In the genomic region with DNA sequence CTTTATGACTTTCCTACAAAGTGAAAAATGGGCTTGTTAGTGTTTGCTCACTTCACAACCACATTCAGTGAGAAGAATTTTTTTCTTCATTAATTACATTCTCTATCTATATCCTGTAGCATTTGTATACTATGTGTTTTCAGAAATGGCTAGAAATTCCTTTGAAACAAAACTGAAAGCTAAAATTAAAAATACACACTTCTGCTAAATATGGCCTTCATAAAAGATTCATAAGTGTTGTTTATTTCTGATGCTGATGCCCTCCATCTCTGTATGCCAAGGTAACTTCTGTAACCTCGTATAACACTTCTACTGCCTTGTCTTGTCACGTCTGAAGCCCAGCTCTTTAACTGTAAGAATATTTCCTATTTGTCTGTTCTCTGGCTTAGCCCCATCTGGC, we compare ENCODE assay signal across 13 cellular contexts. TPM values are rescaled to one million over a fixed set of nuclear protein-coding genes. Genes with fewer than 3 reads are reported as not detected.
DNase-seq lines count a peak whose midpoint lies in the region; ATAC-seq and TF ChIP-seq lines count a peak whose summit lies in the region.
"Had no signal": no experiment of that assay in that cellular context is flagged by ENCODE, and none has a peak within 500 bp of the region (broad histone marks: within the 10 kb centered on the region; RNA-seq: fewer than 3 reads in every experiment).

No MANE protein-coding gene starts in this region.

- H3K4me3 Mint-ChIP-seq in stimulated activated naive CD8-positive, alpha-beta T cell treated with anti-CD3 and anti-CD28 coated beads, Interleukin-15, Interleukin-2, amounts not matched to agents 100 ng/mL and 50 ng/mL, for 24 hours, result no peak overlapping the region
- no peak overlapping the region for H3K4me3 Mint-ChIP-seq in stimulated activated naive CD8-positive, alpha-beta T cell treated with anti-CD3 and anti-CD28 coated beads, Interleukin-15, amount 100 ng/mL, for 72 hours
- H3K4me3 Mint-ChIP-seq in activated B cell treated with CpG ODN at 0.5 μM for 24 hours (peak overlapping the region; percentile 5), type B pancreatic cell (no peak overlapping the region)

- peak overlapping the region; percentile 48; the same call in 1 of the 2 replicates for H2AFZ ChIP-seq in Karpas-422 (ENCODE audit: low read length)

- peaks cover 12% of the 10 kb centered on the region for H3K27me3 Mint-ChIP-seq in stimulated activated naive CD8-positive, alpha-beta T cell treated with anti-CD3 and anti-CD28 coated beads, Interleukin-15, Interleukin-2, amounts not matched to agents 100 ng/mL and 50 ng/mL, for 24 hours
- H3K27me3 Mint-ChIP-seq in stimulated activated naive CD8-positive, alpha-beta T cell treated with anti-CD3 and anti-CD28 coated beads, Interleukin-15, amount 100 ng/mL, for 72 hours, result peaks cover 40% of the 10 kb centered on the region
- H3K27me3 Mint-ChIP-seq in activated B cell treated with CpG ODN at 0.5 μM for 24 hours, result no peaks in the 10 kb centered on the region
- no peaks in the 10 kb centered on the region for H3K27me3 Mint-ChIP-seq in type B pancreatic cell
- H3K27me3 Mint-ChIP-seq: CD4-positive, CD25-positive, alpha-beta regulatory T cell had no signal

- no peaks in the 10 kb centered on the region for H4K20me1 ChIP-seq in Karpas-422 (ENCODE audit: insufficient read depth, low read depth, low read length)

- intact Hi-C loops in activated B cell treated with CpG ODN at 0.5 μM for 24 hours (cut with micrococcal nuclease) (no loop called here), upper lobe of right lung (cut with DNase I) (no loop called here)

- no peak overlapping the region for H3K4me3 ChIP-seq in Karpas-422 (ENCODE audit: low read length)
- no peak overlapping the region for H3K4me3 ChIP-seq in upper lobe of right lung
- H3K4me3 ChIP-seq in BE2C (ENCODE audit: low read depth, low read length), result no peak overlapping the region

- no peaks in the 10 kb centered on the region for H3K36me3 Mint-ChIP-seq in stimulated activated naive CD8-positive, alpha-beta T cell treated with anti-CD3 and anti-CD28 coated beads, Interleukin-15, Interleukin-2, amounts not matched to agents 100 ng/mL and 50 ng/mL, for 24 hours (ENCODE audit: low read depth)
- no peaks in the 10 kb centered on the region for H3K36me3 Mint-ChIP-seq in activated B cell treated with CpG ODN at 0.5 μM for 24 hours (ENCODE audit: low read depth)
- H3K36me3 Mint-ChIP-seq in type B pancreatic cell, result no peaks in the 10 kb centered on the region
- H3K36me3 Mint-ChIP-seq: CD4-positive, CD25-positive, alpha-beta regulatory T cell had no signal

- H3K4me1 ChIP-seq in Karpas-422 (ENCODE audit: low read length) (peaks cover 62% of the 10 kb centered on the region), upper lobe of right lung (no peaks in the 10 kb centered on the region), BE2C (peaks cover 2% of the 10 kb centered on the region; the same call in 1 of the 2 replicates)

- H3K9me3 Mint-ChIP-seq in stimulated activated naive CD8-positive, alpha-beta T cell treated with anti-CD3 and anti-CD28 coated beads, Interleukin-15, Interleukin-2, amounts not matched to agents 100 ng/mL and 50 ng/mL, for 24 hours, result no peaks in the 10 kb centered on the region
- no peaks in the 10 kb centered on the region for H3K9me3 Mint-ChIP-seq in stimulated activated naive CD8-positive, alpha-beta T cell treated with anti-CD3 and anti-CD28 coated beads, Interleukin-15, amount 100 ng/mL, for 72 hours
- H3K9me3 Mint-ChIP-seq in activated B cell treated with CpG ODN at 0.5 μM for 24 hours (peaks cover 2% of the 10 kb centered on the region), type B pancreatic cell (peaks cover 10% of the 10 kb centered on the region)

- H3K79me2 ChIP-seq in Karpas-422 (ENCODE audit: low read length), result no peaks in the 10 kb centered on the region

- CTCF ChIA-PET in activated B cell treated with CpG ODN at 0.5 μM for 24 hours (lab: Charles Lee), result no interaction called here

- no peak for ATAC-seq in stimulated activated naive CD8-positive, alpha-beta T cell treated with anti-CD3 and anti-CD28 coated beads, Interleukin-15, amount 100 ng/mL, for 72 hours
- ATAC-seq in activated B cell treated with CpG ODN at 0.5 μM for 24 hours (ENCODE audit: low read depth) (no peak), upper lobe of right lung (no peak)

- TF ChIP-seq CTCF in activated B cell treated with CpG ODN at 0.5 μM for 24 hours (IDR thresholded peaks at IDR 0.05) (no peak), type B pancreatic cell (conservative IDR thresholded peaks at IDR 0.05) (no peak), upper lobe of right lung (IDR thresholded peaks at IDR 0.05) (no peak), BE2C (IDR thresholded peaks at IDR 0.05; ENCODE audit: low read depth, low read length) (no peak)

- no peak overlapping the region for H3K9ac ChIP-seq in Karpas-422 (ENCODE audit: low read length)

- POLR2A ChIA-PET in activated B cell treated with CpG ODN at 0.5 μM for 24 hours (lab: Charles Lee), result interaction anchor here (0.5 to 1.8 kb wide), 4 partner anchors 53 to 96 kb away, joined by 3 to 11 read pairs (median 5); partner anchors contain the start of gene PMAIP1

- H3K4me1 Mint-ChIP-seq in stimulated activated naive CD8-positive, alpha-beta T cell treated with anti-CD3 and anti-CD28 coated beads, Interleukin-15, Interleukin-2, amounts not matched to agents 100 ng/mL and 50 ng/mL, for 24 hours (ENCODE audit: low read depth), result peaks cover 33% of the 10 kb centered on the region
- peaks cover 13% of the 10 kb centered on the region for H3K4me1 Mint-ChIP-seq in stimulated activated naive CD8-positive, alpha-beta T cell treated with anti-CD3 and anti-CD28 coated beads, Interleukin-15, amount 100 ng/mL, for 72 hours
- H3K4me1 Mint-ChIP-seq in activated B cell treated with CpG ODN at 0.5 μM for 24 hours, result peaks cover 53% of the 10 kb centered on the region
- peaks cover 8% of the 10 kb centered on the region for H3K4me1 Mint-ChIP-seq in type B pancreatic cell (ENCODE audit: unreplicated experiment)

- peak overlapping the region; percentile 17 for H3K4me2 ChIP-seq in Karpas-422 (ENCODE audit: low read depth, low read length, poor library complexity, severe bottlenecking)

- no peak for DNase-seq in stimulated activated naive CD8-positive, alpha-beta T cell treated with anti-CD3 and anti-CD28 coated beads, Interleukin-15, amount 100 ng/mL, for 72 hours
- DNase-seq in Karpas-422 (no peak), activated B cell treated with CpG ODN at 0.5 μM for 24 hours (no peak), type B pancreatic cell (ENCODE audit: extremely low spot score, unreplicated experiment) (no peak), upper lobe of right lung (no peak), BE2C (no peak)
- no peak for DNase-seq in activated CD4-positive, CD25-positive, alpha-beta regulatory T cell (lab: John Stamatoyannopoulos, UW)
- DNase-seq: H7, NCI-H1105, NCI-H187 treated with DMSO at 0.1 percent for 48 hours, NCI-H510A had no signal

- H3K27ac Mint-ChIP-seq in stimulated activated naive CD8-positive, alpha-beta T cell treated with anti-CD3 and anti-CD28 coated beads, Interleukin-15, Interleukin-2, amounts not matched to agents 100 ng/mL and 50 ng/mL, for 24 hours, result peak overlapping the region; percentile 63
- H3K27ac Mint-ChIP-seq in stimulated activated naive CD8-positive, alpha-beta T cell treated with anti-CD3 and anti-CD28 coated beads, Interleukin-15, amount 100 ng/mL, for 72 hours, result no peak overlapping the region
- H3K27ac Mint-ChIP-seq in activated B cell treated with CpG ODN at 0.5 μM for 24 hours (peak overlapping the region; percentile 82), type B pancreatic cell (peak overlapping the region; percentile 27)
- H3K27ac Mint-ChIP-seq: CD4-positive, CD25-positive, alpha-beta regulatory T cell had no signal

- H3K36me3 ChIP-seq in Karpas-422 (ENCODE audit: insufficient read depth, low read length) (no peaks in the 10 kb centered on the region), upper lobe of right lung (no peaks in the 10 kb centered on the region), BE2C (no peaks in the 10 kb centered on the region)

- H3K9me3 ChIP-seq in Karpas-422 (ENCODE audit: low read length) (no peaks in the 10 kb centered on the region), upper lobe of right lung (no peaks in the 10 kb centered on the region), BE2C (no peaks in the 10 kb centered on the region)

- no peaks in the 10 kb centered on the region for H3K9me2 ChIP-seq in Karpas-422 (replicated peaks; ENCODE audit: insufficient read depth, low read length)

- H3K27me3 ChIP-seq in Karpas-422 (ENCODE audit: low read length), result no peaks in the 10 kb centered on the region
- H3K27me3 ChIP-seq in upper lobe of right lung, result peaks cover 4% of the 10 kb centered on the region
- H3K27me3 ChIP-seq in BE2C, result no peaks in the 10 kb centered on the region

- H3K27ac ChIP-seq in Karpas-422 (ENCODE audit: low read length) (peak overlapping the region; percentile 85), upper lobe of right lung (no peak overlapping the region)

RNA-seq across cellular contexts. Expression of gene PMAIP1, which starts 59.8 kb away (rescaled TPM):
- 43.4 and 52.8 TPM in 2 replicates for total RNA-seq in Karpas-422 (2014; rRNA removed; shearing (Covaris generic); ENCODE audit: low replicate concordance)
- total RNA-seq in activated B cell treated with CpG ODN at 0.5 μM for 24 hours (68.5 and 69.9 TPM in 2 replicates), type B pancreatic cell (ENCODE audit: low replicate concordance) (16.5 and 24.4 TPM in 2 replicates), upper lobe of right lung (3.1 TPM)
- polyA plus RNA-seq in BE2C (2012; ENCODE audit: insufficient read depth, insufficient read length, low read depth), result 21.2 TPM

Comparison
In these comparisons a context has a peak if more than half of its experiments do, and no peak if none do; other contexts are left out.
1. H3K27ac Mint-ChIP-seq: peak in stimulated activated naive CD8-positive, alpha-beta T cell treated with anti-CD3 and anti-CD28 coated beads, Interleukin-15, Interleukin-2, amounts not matched to agents 100 ng/mL and 50 ng/mL, for 24 hours (single experiment), activated B cell treated with CpG ODN at 0.5 μM for 24 hours (single experiment) and type B pancreatic cell (single experiment); none in stimulated activated naive CD8-positive, alpha-beta T cell treated with anti-CD3 and anti-CD28 coated beads, Interleukin-15, amount 100 ng/mL, for 72 hours (0 of 2).